In the genomic region with DNA sequence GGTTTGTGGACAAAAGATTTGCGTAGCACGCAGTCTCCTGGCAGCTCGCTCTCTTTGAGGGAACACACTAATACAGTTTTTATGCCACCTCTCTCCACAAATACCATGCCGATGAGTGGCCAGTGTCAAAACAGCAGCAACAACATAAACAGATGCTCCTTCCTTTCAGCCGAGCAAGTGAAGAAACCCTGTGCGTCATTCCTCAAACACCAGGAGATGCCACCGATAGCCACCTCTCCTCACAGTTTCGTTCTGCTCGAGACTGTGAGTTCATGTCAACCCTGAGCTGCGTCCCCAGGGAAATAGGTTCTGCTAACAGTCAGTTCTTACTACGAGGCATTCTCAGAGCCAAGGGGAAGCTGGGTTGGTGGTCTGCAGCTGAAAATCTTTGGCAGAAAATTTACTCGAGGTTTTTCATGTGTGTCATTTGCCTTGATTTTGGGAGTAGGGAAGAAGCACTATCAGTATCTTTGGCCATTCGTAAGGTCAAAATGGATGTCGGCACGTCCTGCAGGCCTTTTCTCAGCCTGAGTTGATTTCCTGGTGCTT, we compare ENCODE assay signal across 14 cellular contexts. TPM values are rescaled to one million over a fixed set of nuclear protein-coding genes. Genes with fewer than 3 reads are reported as not detected.
DNase-seq lines count a peak whose midpoint lies in the region; ATAC-seq and TF ChIP-seq lines count a peak whose summit lies in the region.
"Had no signal": no experiment of that assay in that cellular context is flagged by ENCODE, and none has a peak within 500 bp of the region (broad histone marks: within the 10 kb centered on the region; RNA-seq: fewer than 3 reads in every experiment).

No MANE protein-coding gene starts in this region.

- DNase-seq in HFFc6 (peak; percentile 99), amniotic stem cell (lab: John Stamatoyannopoulos, UW) (peak; percentile 93), foreskin fibroblast (peak; percentile 90 to 93), NCI-H2196 treated with DMSO at 0.1 percent for 48 hours (lab: John Stamatoyannopoulos, UW; ENCODE audit: unreplicated experiment) (no peak), SKM-1 (lab: John Stamatoyannopoulos, UW; ENCODE audit: unreplicated experiment) (no peak)
- no peak for DNase-seq in activated CD4-positive, alpha-beta T cell treated with anti-CD3 and anti-CD28 coated beads for 1 hour
- DNase-seq: hippocampal formation, SHP77 treated with DMSO at 0.1 percent for 48 hours had no signal

- H3K4me3 Mint-ChIP-seq in HFFc6 = peak overlapping the region; percentile 87
- H3K4me3 Mint-ChIP-seq: B cell; dendritic cell treated with granulocyte-macrophage colony-stimulating factor and Interleukin-4, amounts not matched to agents 40 ng/mL and 50 ng/mL, for 4 days had no signal

- peaks cover 26% of the 10 kb centered on the region for H3K4me1 ChIP-seq in ACC112 (ENCODE audit: control insufficient read depth, insufficient read depth, low read length, unreplicated experiment)

- H3K9me3 Mint-ChIP-seq in HFFc6 = peaks cover 23% of the 10 kb centered on the region

- peaks cover 32% of the 10 kb centered on the region for H3K36me3 Mint-ChIP-seq in HFFc6 (ENCODE audit: low read depth)

- H3K27ac Mint-ChIP-seq in HFFc6 = peak overlapping the region; percentile 93
- H3K27ac Mint-ChIP-seq: B cell; dendritic cell treated with granulocyte-macrophage colony-stimulating factor and Interleukin-4, amounts not matched to agents 40 ng/mL and 50 ng/mL, for 4 days had no signal

- peak overlapping the region; percentile 59 for H3K4me3 ChIP-seq in ACC112 (ENCODE audit: low read depth, low read length)
- peak overlapping the region; percentile 24 to 31 for H3K4me3 ChIP-seq in foreskin fibroblast (ENCODE audit: low read depth in 1 of 2, low read length in 2 of 2)

- H2AFZ ChIP-seq in ACC112 (ENCODE audit: low read length, unreplicated experiment) = no peak overlapping the region

- H3K27me3 Mint-ChIP-seq in HFFc6 (ENCODE audit: insufficient read depth) = peaks cover 11% of the 10 kb centered on the region

- no peak for ATAC-seq in GM21515 (IDR thresholded peaks at IDR 0.05; ENCODE audit: unreplicated experiment)
- ATAC-seq: activated CD4-positive, CD25-positive, alpha-beta regulatory T cell treated with anti-CD3 and anti-CD28 coated beads, Interleukin-2, amount 50 U/mL, for 24 hours had no signal

- no peaks in the 10 kb centered on the region for H3K27me3 ChIP-seq in ACC112 (ENCODE audit: insufficient read depth, low read length)

- H3K27ac ChIP-seq in ACC112 (ENCODE audit: low read depth, low read length) = peak overlapping the region; percentile 88

- 0 out of 2 replicates have a peak, but pooled peaks cover 4% of the 10 kb centered on the region for H3K36me3 ChIP-seq in ACC112 (ENCODE audit: insufficient read depth, low read length)

- peaks cover 67% of the 10 kb centered on the region for H3K4me1 Mint-ChIP-seq in HFFc6 (ENCODE audit: low read depth)
- H3K4me1 Mint-ChIP-seq: B cell had no signal

- no peaks in the 10 kb centered on the region for H3K79me2 ChIP-seq in ACC112 (ENCODE audit: control insufficient read depth, insufficient read depth, low read length, unreplicated experiment)

- TF ChIP-seq CTCF in HFFc6 (IDR thresholded peaks at IDR 0.05) = no peak
- no peak for TF ChIP-seq CTCF in foreskin fibroblast (IDR thresholded peaks at IDR 0.05; ENCODE audit: low read depth, low read length)

RNA-seq across cellular contexts. Expression of gene EYA2, which starts 59.9 kb away (rescaled TPM):
- under 1 TPM in 5 of 6 experiments, not detected in 1; 0.14 to 0.51 (median 0.28) TPM for total RNA-seq in HFFc6 (2021; fragmentation: NEBNext Ultra II Directional; extraction: Animal tissue kit (Norgen Biotek cat#: 25700))
- total RNA-seq: lung microvascular endothelial cell had no signal

Comparison
In these comparisons a context has a peak if more than half of its experiments do, and no peak if none do; other contexts are left out.
1. DNase-seq: peak in HFFc6 (single experiment), amniotic stem cell (single experiment) and foreskin fibroblast (2 of 2); none in NCI-H2196 treated with DMSO at 0.1 percent for 48 hours (single experiment), activated CD4-positive, alpha-beta T cell treated with anti-CD3 and anti-CD28 coated beads for 1 hour (single experiment) and SKM-1 (single experiment).